In genomic region chr12:121568971-121569808, GRCh38 we compare ENCODE assay signal across 11 cellular contexts. TPM values are rescaled to one million over a fixed set of nuclear protein-coding genes. Genes with fewer than 3 reads are reported as not detected.
DNase-seq lines count a peak whose midpoint lies in the region; ATAC-seq and TF ChIP-seq lines count a peak whose summit lies in the region.
"Had no signal": no experiment of that assay in that cellular context is flagged by ENCODE, and none has a peak within 500 bp of the region (broad histone marks: within the 10 kb centered on the region; RNA-seq: fewer than 3 reads in every experiment).

No MANE protein-coding gene starts in this region.

- H3K9ac ChIP-seq in skeletal muscle tissue (ENCODE audit: low read depth in 1 of 3, low read length in 3 of 3) = peak overlapping the region in 2 of 3 donors; percentile 47 to 76

- no peaks in the 10 kb centered on the region for H3K4me1 ChIP-seq in HEK293 (ENCODE audit: control insufficient read depth, insufficient read depth, low read length)
- H3K4me1 ChIP-seq in left lung = peaks cover 0 to 4% of the 10 kb centered on the region in 2 donors
- H3K4me1 ChIP-seq in skeletal muscle tissue (ENCODE audit: control insufficient read depth in 3 of 3, insufficient read depth in 3 of 3, low read length in 3 of 3) = peaks cover 21 to 25% (median 24%) of the 10 kb centered on the region in 3 donors

- H3K4me3 ChIP-seq in HEK293 (ENCODE audit: low read depth, low read length) (no peak overlapping the region), cardiac fibroblast (replicated peaks in 1 of 2; ENCODE audit: low read depth in 2 of 2, low read length in 2 of 2) (no peak overlapping the region), left lung (no peak overlapping the region), skeletal muscle tissue (ENCODE audit: low read length in 3 of 3) (peak overlapping the region in 2 of 3 donors; percentile 32 to 58)
- H3K4me3 ChIP-seq: ovary had no signal

- TF ChIP-seq CTCF in HEK293 (tag by site-specific recombination; IDR thresholded peaks at IDR 0.05) (no peak), cardiac fibroblast (IDR thresholded peaks at IDR 0.05; ENCODE audit: low read depth, low read length) (no peak), left lung (IDR thresholded peaks at IDR 0.05) (no peak)

- DNase-seq in cardiac fibroblast (ENCODE audit: low read depth in 2 of 2) (peak; percentile 25 to 69), left lung (peak in 1 of 2 donors; percentile 59), SIG-M5 (lab: John Stamatoyannopoulos, UW) (no peak), NCI-H69 (lab: John Stamatoyannopoulos, UW) (no peak)
- DNase-seq: activated CD4-positive, alpha-beta memory T cell treated with anti-CD3 and anti-CD28 coated beads for 36 hours; GF-D8 had no signal

- no peaks in the 10 kb centered on the region for H3K9me3 ChIP-seq in HEK293 (ENCODE audit: control insufficient read depth, insufficient read depth, low read depth, low read length)
- H3K9me3 ChIP-seq in left lung = no peaks in the 10 kb centered on the region
- H3K9me3 ChIP-seq in skeletal muscle tissue (ENCODE audit: control insufficient read depth in 3 of 3, low read length in 3 of 3) = no peaks in the 10 kb centered on the region
- H3K9me3 ChIP-seq: ovary had no signal

- POLR2A ChIA-PET in HEK293 (lab: Yijun Ruan, JAX) = interaction anchor here (0.6 to 2.2 kb wide), 2 partner anchors 11 to 22 kb away, joined by 3 to 9 read pairs; no protein-coding TSS in a partner anchor

- peak; percentile 87 for ATAC-seq in left lung
- no peak for ATAC-seq in HG02870 (IDR thresholded peaks at IDR 0.05; ENCODE audit: unreplicated experiment)
- ATAC-seq in HG02759 (IDR thresholded peaks at IDR 0.05; ENCODE audit: unreplicated experiment) = no peak

- H3K27me3 ChIP-seq in left lung (no peaks in the 10 kb centered on the region), skeletal muscle tissue (ENCODE audit: control insufficient read depth in 3 of 3, insufficient read depth in 3 of 3, low read length in 3 of 3) (no peaks in the 10 kb centered on the region)
- H3K27me3 ChIP-seq: ovary had no signal

- H3K27ac ChIP-seq in HEK293 (ENCODE audit: extremely low read depth, low read depth, low read length) = no peak overlapping the region
- H3K27ac ChIP-seq in left lung = peak overlapping the region; percentile 33 to 48
- peak overlapping the region; percentile 66 for H3K27ac ChIP-seq in skeletal muscle tissue (ENCODE audit: low read depth, low read length)

- intact Hi-C loops in left lung (cut with DNase I) = no loop called here

- CTCF ChIA-PET in HEK293 (lab: Yijun Ruan, JAX) = interaction anchor here (0.6 to 1.2 kb wide), 5 partner anchors 17 to 122 kb away, joined by 3 to 4 read pairs (median 3); no protein-coding TSS in a partner anchor

- H3K36me3 ChIP-seq in HEK293 (ENCODE audit: control insufficient read depth in 2 of 2, insufficient read depth in 1 of 2, low read length in 2 of 2) (peaks cover 11 to 23% of the 10 kb centered on the region in 2 experiments; a peak in 2 of 3 replicates), left lung (no peaks in the 10 kb centered on the region), skeletal muscle tissue (ENCODE audit: control insufficient read depth in 3 of 3, insufficient read depth in 3 of 3, low read length in 3 of 3) (peaks cover 0 to 7% (median 4%) of the 10 kb centered on the region in 3 donors)
- H3K36me3 ChIP-seq: ovary had no signal

TF ChIP-seq in HEK293, 187 proteins besides CTCF, POLR2A, EP300 and RAD21 (continues in another document):
- TF ChIP-seq BCL11B (tag by site-specific recombination; IDR thresholded peaks at IDR 0.05; ENCODE audit: low read depth) (no peak), ZNF501 (tag by site-specific recombination; IDR thresholded peaks at IDR 0.05) (no peak), ZNF621 (tag by site-specific recombination; IDR thresholded peaks at IDR 0.05) (no peak), AEBP2 (tag by site-specific recombination; IDR thresholded peaks at IDR 0.05; ENCODE audit: borderline replicate concordance) (no peak), SP3 (tag by site-specific recombination; IDR thresholded peaks at IDR 0.05) (no peak), ZNF16 (tag by site-specific recombination; IDR thresholded peaks at IDR 0.05; ENCODE audit: low read depth) (no peak), ZNF776 (tag by site-specific recombination; IDR thresholded peaks at IDR 0.05; ENCODE audit: borderline replicate concordance) (no peak), ZNF26 (tag by site-specific recombination; IDR thresholded peaks at IDR 0.05) (no peak), ZNF433 (tag by site-specific recombination; IDR thresholded peaks at IDR 0.05; ENCODE audit: low read depth) (no peak), ZBTB1 (tag by site-specific recombination; IDR thresholded peaks at IDR 0.05) (no peak), ZNF785 (tag by site-specific recombination; IDR thresholded peaks at IDR 0.05) (no peak), YY2 (tag by site-specific recombination; IDR thresholded peaks at IDR 0.05) (no peak), ZNF169 (tag by site-specific recombination; IDR thresholded peaks at IDR 0.05) (no peak), ZNF571 (tag by site-specific recombination; IDR thresholded peaks at IDR 0.05) (no peak), ZNF391 (tag by site-specific recombination; IDR thresholded peaks at IDR 0.05; ENCODE audit: borderline replicate concordance, low read depth) (no peak), ZNF292 (tag by site-specific recombination; IDR thresholded peaks at IDR 0.05; ENCODE audit: borderline replicate concordance, low read depth) (no peak), ZNF366 (tag by site-specific recombination; conservative IDR thresholded peaks at IDR 0.05) (0 out of 2 replicates have a peak, but pooled peaks have one; percentile 28), PRDM1 (tag by site-specific recombination; IDR thresholded peaks at IDR 0.05) (0 out of 2 replicates have a peak, but pooled peaks have one; percentile 14), ZNF335 (tag by site-specific recombination; conservative IDR thresholded peaks at IDR 0.05) (peak; percentile 76)
- TF ChIP-seq, protein P1, sequence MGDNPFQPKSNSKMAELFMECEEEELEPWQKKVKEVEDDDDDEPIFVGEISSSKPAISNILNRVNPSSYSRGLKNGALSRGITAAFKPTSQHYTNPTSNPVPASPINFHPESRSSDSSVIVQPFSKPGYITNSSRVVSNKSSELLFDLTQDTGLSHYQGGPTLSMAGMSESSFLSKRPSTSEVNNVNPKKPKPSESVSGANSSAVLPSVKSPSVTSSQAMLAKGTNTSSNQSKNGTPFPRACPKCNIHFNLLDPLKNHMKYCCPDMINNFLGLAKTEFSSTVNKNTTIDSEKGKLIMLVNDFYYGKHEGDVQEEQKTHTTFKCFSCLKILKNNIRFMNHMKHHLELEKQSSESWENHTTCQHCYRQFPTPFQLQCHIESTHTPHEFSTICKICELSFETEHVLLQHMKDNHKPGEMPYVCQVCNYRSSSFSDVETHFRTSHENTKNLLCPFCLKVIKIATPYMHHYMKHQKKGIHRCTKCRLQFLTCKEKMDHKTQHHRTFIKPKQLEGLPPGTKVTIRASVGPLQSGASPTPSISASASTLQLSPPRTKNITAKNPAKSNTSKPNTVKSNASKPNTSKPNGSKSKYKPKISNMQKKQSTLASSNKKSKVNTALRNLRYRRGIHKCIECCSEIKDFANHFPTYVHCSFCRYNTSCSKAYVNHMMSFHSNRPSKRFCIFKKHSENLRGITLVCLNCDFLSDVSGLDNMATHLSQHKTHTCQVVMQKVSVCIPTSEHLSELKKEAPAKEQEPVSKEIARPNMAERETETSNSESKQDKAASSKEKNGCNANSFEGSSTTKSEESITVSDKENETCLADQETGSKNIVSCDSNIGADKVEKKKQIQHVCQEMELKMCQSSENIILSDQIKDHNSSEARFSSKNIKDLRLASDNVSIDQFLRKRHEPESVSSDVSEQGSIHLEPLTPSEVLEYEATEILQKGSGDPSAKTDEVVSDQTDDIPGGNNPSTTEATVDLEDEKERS (tag by site-specific recombination; IDR thresholded peaks at IDR 0.05) = no peak
- TF ChIP-seq, protein P2, sequence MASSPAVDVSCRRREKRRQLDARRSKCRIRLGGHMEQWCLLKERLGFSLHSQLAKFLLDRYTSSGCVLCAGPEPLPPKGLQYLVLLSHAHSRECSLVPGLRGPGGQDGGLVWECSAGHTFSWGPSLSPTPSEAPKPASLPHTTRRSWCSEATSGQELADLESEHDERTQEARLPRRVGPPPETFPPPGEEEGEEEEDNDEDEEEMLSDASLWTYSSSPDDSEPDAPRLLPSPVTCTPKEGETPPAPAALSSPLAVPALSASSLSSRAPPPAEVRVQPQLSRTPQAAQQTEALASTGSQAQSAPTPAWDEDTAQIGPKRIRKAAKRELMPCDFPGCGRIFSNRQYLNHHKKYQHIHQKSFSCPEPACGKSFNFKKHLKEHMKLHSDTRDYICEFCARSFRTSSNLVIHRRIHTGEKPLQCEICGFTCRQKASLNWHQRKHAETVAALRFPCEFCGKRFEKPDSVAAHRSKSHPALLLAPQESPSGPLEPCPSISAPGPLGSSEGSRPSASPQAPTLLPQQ (tag by site-specific recombination; IDR thresholded peaks at IDR 0.05) = peak; percentile 70

RNA-seq across cellular contexts. Expression of gene KDM2B, which starts 11.6 kb away (rescaled TPM):
- 10 to 100 TPM; 22.9 to 37.1 TPM for total RNA-seq in left lung
- total RNA-seq in skeletal muscle tissue = 28.7 TPM

RNA-seq across cellular contexts. Expression of gene ORAI1, which starts 57.1 kb away (rescaled TPM):
- 10 to 100 TPM; 25.2 to 39.5 TPM for total RNA-seq in left lung
- total RNA-seq in skeletal muscle tissue = 10.4 TPM

Comparison
In these comparisons a context has a peak if more than half of its experiments do, and no peak if none do; other contexts are left out.
1. H3K4me3 ChIP-seq: peak in skeletal muscle tissue (2 of 3); none in HEK293 (single experiment), cardiac fibroblast (0 of 2) and left lung (0 of 2).
2. DNase-seq: peak in cardiac fibroblast (2 of 2); none in SIG-M5 (single experiment) and NCI-H69 (single experiment).